Comparison of ENCODE assay signal across 1 cellular context in genomic region chr4:128349921-128350320, GRCh38.
A peak's percentile ranks its signal among the peaks of the same experiment; 100 is the strongest.
TF ChIP-seq lines count a peak whose summit lies in the region.

No MANE protein-coding gene starts in this region.

TF ChIP-seq in K562, 482 proteins besides CTCF, POLR2A, EP300 and RAD21 (continued from another document and continues in another):
- TF ChIP-seq HINFP (tag; conservative IDR thresholded peaks at IDR 0.05; ENCODE audit: low read depth) (no peak), TAF9B (IDR thresholded peaks at IDR 0.05; ENCODE audit: partially characterized antibody) (peak; percentile 26), L3MBTL2 (IDR thresholded peaks at IDR 0.05) (peak; percentile 24; the same call in 1 of the 2 replicates), ATF7 (IDR thresholded peaks at IDR 0.05) (peak; percentile 97), CBX8 (IDR thresholded peaks at IDR 0.05; ENCODE audit: borderline replicate concordance, extremely low read depth, low read depth, low read length, poor library complexity, severe bottlenecking) (no peak), NCOA2 (IDR thresholded peaks at IDR 0.05; ENCODE audit: partially characterized antibody in 2 of 2) (no peak), NR2C1 (IDR thresholded peaks at IDR 0.05) (peak; percentile 78; the same call in 1 of the 2 replicates), NR2C1 (tag; IDR thresholded peaks at IDR 0.05) (peak; percentile 84), HDGF (IDR thresholded peaks at IDR 0.05) (no peak), ZNF347 (CRISPR knock-in tag; IDR thresholded peaks at IDR 0.05; ENCODE audit: low read depth) (no peak), ZNF668 (CRISPR knock-in tag; IDR thresholded peaks at IDR 0.05) (no peak), ZNF24 (IDR thresholded peaks at IDR 0.05) (no peak), KLF1 (tag; IDR thresholded peaks at IDR 0.05) (no peak), HDAC2 (IDR thresholded peaks at IDR 0.05) (peak; percentile 49; the same call in 1 of the 2 replicates), ZNF764 (CRISPR knock-in tag; IDR thresholded peaks at IDR 0.05; ENCODE audit: low read depth) (no peak), ID3 (CRISPR knock-in tag; IDR thresholded peaks at IDR 0.05) (no peak), ID3 (tag; IDR thresholded peaks at IDR 0.05) (peak; percentile 93), HMGN3 (IDR thresholded peaks at IDR 0.05; ENCODE audit: borderline replicate concordance, extremely low read depth, insufficient read length, low read depth, low read length) (no peak), MCM7 (IDR thresholded peaks at IDR 0.05) (no peak), HNRNPLL (IDR thresholded peaks at IDR 0.05; ENCODE audit: low read depth, low read length, poor library complexity, severe bottlenecking) (no peak), ZNF77 (CRISPR knock-in tag; IDR thresholded peaks at IDR 0.05) (no peak), THRB (CRISPR knock-in tag; conservative IDR thresholded peaks at IDR 0.05) (no peak), ARNT (IDR thresholded peaks at IDR 0.05) (no peak), CTBP1 (IDR thresholded peaks at IDR 0.05; ENCODE audit: borderline replicate concordance) (peak; percentile 75; the same call in 1 of the 2 replicates), GABPA (tag; conservative IDR thresholded peaks at IDR 0.05; ENCODE audit: low read depth) (0 out of 2 replicates have a peak, but pooled peaks have one; percentile 41), RERE (CRISPR knock-in tag; IDR thresholded peaks at IDR 0.05; ENCODE audit: borderline replicate concordance) (no peak), CBX5 (IDR thresholded peaks at IDR 0.05; ENCODE audit: borderline replicate concordance, low read depth) (no peak), LEF1 (IDR thresholded peaks at IDR 0.05) (peak; percentile 92), RBFOX2 (IDR thresholded peaks at IDR 0.05; ENCODE audit: low read depth, low read length) (no peak), RNF219 (CRISPR knock-in tag; IDR thresholded peaks at IDR 0.05) (no peak), NRF1 (conservative IDR thresholded peaks at IDR 0.05 in 1 of 2, IDR thresholded peaks at IDR 0.05 in 1 of 2) (0 out of 4 replicates have a peak, but pooled peaks of 1 of the 2 experiments have one; percentile 8), SMAD4 (CRISPR knock-in tag; conservative IDR thresholded peaks at IDR 0.05) (0 out of 2 replicates have a peak, but pooled peaks have one; percentile 10), CEBPB (tag; IDR thresholded peaks at IDR 0.05) (peak; percentile 91), CREB1 (IDR thresholded peaks at IDR 0.05) (0 out of 2 replicates have a peak, but pooled peaks have one; percentile 24), CREB1 (CRISPR knock-in tag; IDR thresholded peaks at IDR 0.05) (peak; percentile 35; the same call in 1 of the 2 replicates), CCNT2 (IDR thresholded peaks at IDR 0.05; ENCODE audit: borderline replicate concordance, extremely low read depth, insufficient read length, low read depth, low read length) (no peak), ZNF197 (CRISPR knock-in tag; IDR thresholded peaks at IDR 0.05; ENCODE audit: low read depth) (no peak), WHSC1 (IDR thresholded peaks at IDR 0.05; ENCODE audit: low read length) (no peak), ZNF140 (CRISPR knock-in tag; IDR thresholded peaks at IDR 0.05) (no peak), ZNF589 (CRISPR knock-in tag; IDR thresholded peaks at IDR 0.05; ENCODE audit: low read depth) (peak; percentile 53; the same call in 1 of the 2 replicates), ZNF318 (IDR thresholded peaks at IDR 0.05; ENCODE audit: borderline replicate concordance in 1 of 2, low read depth in 1 of 2) (peak in 1 of 2 experiments; percentile 82; a peak in 2 of 4 replicates), NONO (IDR thresholded peaks at IDR 0.05; ENCODE audit: low read depth in 2 of 2, low read length in 1 of 2) (no peak), ATF1 (CRISPR knock-in tag; IDR thresholded peaks at IDR 0.05) (no peak), ATF1 (tag; IDR thresholded peaks at IDR 0.05) (peak; percentile 78), CREB5 (CRISPR knock-in tag; IDR thresholded peaks at IDR 0.05) (no peak), HDAC3 (IDR thresholded peaks at IDR 0.05; ENCODE audit: borderline replicate concordance, partially characterized antibody) (peak; percentile 64), KDM1A (IDR thresholded peaks at IDR 0.05) (no peak), ZNF766 (CRISPR knock-in tag; conservative IDR thresholded peaks at IDR 0.05) (no peak)
